ENCODE assay signal across 9 cellular contexts in genomic region chr2:55119711-55120487, GRCh38.
A peak's percentile ranks its signal among the peaks of the same experiment; 100 is the strongest.
DNase-seq lines count a peak whose midpoint lies in the region; ATAC-seq and TF ChIP-seq lines count a peak whose summit lies in the region.
"Had no signal": no experiment of that assay in that cellular context is flagged by ENCODE, and none has a peak within 500 bp of the region (broad histone marks: within the 10 kb centered on the region; RNA-seq: fewer than 3 reads in every experiment).

No MANE protein-coding gene starts in this region.

- H3K4me1 ChIP-seq in esophagus muscularis mucosa (peaks cover 17 to 51% (median 42%) of the 10 kb centered on the region in 4 donors), neuronal stem cell (ENCODE audit: control insufficient read depth in 2 of 2, insufficient read depth in 1 of 2, low read depth in 1 of 2, low read length in 2 of 2) (peaks cover 12 to 30% of the 10 kb centered on the region in 2 donors)

- no peak overlapping the region for H3K4me3 Mint-ChIP-seq in activated naive CD4-positive, alpha-beta T cell treated with anti-CD3 and anti-CD28 coated beads for 36 hours
- H3K4me3 Mint-ChIP-seq: activated CD8-positive, alpha-beta T cell treated with anti-CD3 and anti-CD28 coated beads for 36 hours had no signal

- no peaks in the 10 kb centered on the region for H3K79me1 ChIP-seq in neuronal stem cell (ENCODE audit: low read depth, low read length)

- H4K91ac ChIP-seq in neuronal stem cell (ENCODE audit: low read depth, low read length, poor library complexity): no peak overlapping the region

- peak overlapping the region; percentile 13 for H2AK5ac ChIP-seq in neuronal stem cell (ENCODE audit: low read depth, low read length)

- H3K27ac ChIP-seq in esophagus muscularis mucosa (replicated peaks in 1 of 4) (peak overlapping the region; percentile 59 to 72 (median 64)), neuronal stem cell (replicated peaks; ENCODE audit: low read length) (no peak overlapping the region)

- H3K9me3 Mint-ChIP-seq in activated naive CD4-positive, alpha-beta T cell treated with anti-CD3 and anti-CD28 coated beads for 36 hours: no peaks in the 10 kb centered on the region

- peak overlapping the region; percentile 76 for H3K18ac ChIP-seq in neuronal stem cell (ENCODE audit: low read length)

- H4K8ac ChIP-seq in neuronal stem cell (ENCODE audit: low read depth, low read length): no peak overlapping the region

- H2BK120ac ChIP-seq in neuronal stem cell (ENCODE audit: low read depth, low read length): no peak overlapping the region

- ATAC-seq in left lobe of liver: no peak
- ATAC-seq: activated CD8-positive, alpha-beta T cell treated with anti-CD3 and anti-CD28 coated beads for 36 hours had no signal

- H3K4me1 Mint-ChIP-seq in activated naive CD4-positive, alpha-beta T cell treated with anti-CD3 and anti-CD28 coated beads for 36 hours (ENCODE audit: low read depth): no peaks in the 10 kb centered on the region

- H3K23ac ChIP-seq in neuronal stem cell (ENCODE audit: low read depth, low read length, poor library complexity): no peak overlapping the region

- H3K9ac ChIP-seq in neuronal stem cell (ENCODE audit: low read depth, low read length, poor library complexity): no peak overlapping the region

- no peak for TF ChIP-seq EP300 in esophagus muscularis mucosa (IDR thresholded peaks at IDR 0.05)

- H3K27me3 ChIP-seq in esophagus muscularis mucosa: no peaks in the 10 kb centered on the region
- H3K27me3 ChIP-seq in neuronal stem cell (ENCODE audit: control insufficient read depth in 3 of 3, insufficient read depth in 3 of 3, low read depth in 1 of 3, low read length in 3 of 3): no peaks in the 10 kb centered on the region

- H2AFZ ChIP-seq in neuronal stem cell (ENCODE audit: low read length): peak overlapping the region; percentile 76

- no peak overlapping the region for H3K27ac Mint-ChIP-seq in activated naive CD4-positive, alpha-beta T cell treated with anti-CD3 and anti-CD28 coated beads for 36 hours
- H3K27ac Mint-ChIP-seq: activated CD8-positive, alpha-beta T cell treated with anti-CD3 and anti-CD28 coated beads for 36 hours had no signal

- H2BK15ac ChIP-seq in neuronal stem cell (ENCODE audit: low read length): no peak overlapping the region

- CTCF ChIA-PET in activated naive CD4-positive, alpha-beta T cell treated with anti-CD3 and anti-CD28 coated beads for 36 hours (lab: Charles Lee): interaction anchor here (0.6 to 1.4 kb wide), 3 partner anchors 56 to 88 kb away, joined by 3 to 5 read pairs (median 3); partner anchors contain the start of gene RTN4

- intact Hi-C loops in esophagus muscularis mucosa (cut with DNase I): loop anchor here (5.0 kb wide), 1 partner anchor 32 kb away; no protein-coding TSS in a partner anchor
- intact Hi-C loops in activated naive CD4-positive, alpha-beta T cell treated with anti-CD3 and anti-CD28 coated beads for 36 hours (cut with micrococcal nuclease): no loop called here

- H3K4ac ChIP-seq in neuronal stem cell (ENCODE audit: low read length): no peak overlapping the region

- no peak overlapping the region for H3K4me2 ChIP-seq in neuronal stem cell (ENCODE audit: insufficient read depth, low read length, poor library complexity, severe bottlenecking)

- H3K14ac ChIP-seq in neuronal stem cell (ENCODE audit: low read length): no peak overlapping the region

- H3K36me3 Mint-ChIP-seq in activated naive CD4-positive, alpha-beta T cell treated with anti-CD3 and anti-CD28 coated beads for 36 hours (ENCODE audit: low read depth): no peaks in the 10 kb centered on the region

- DNase-seq in AG10803 (ENCODE audit: low read depth) (peak; percentile 65), NCI-H146 treated with DMSO at 0.1 percent for 48 hours (lab: John Stamatoyannopoulos, UW; ENCODE audit: unreplicated experiment) (peak; percentile 14), esophagus muscularis mucosa (ENCODE audit: extremely low spot score) (no peak), neuronal stem cell (ENCODE audit: low spot score) (no peak), SKM-1 treated with dmso at 0.1 percent for 144 hours (lab: John Stamatoyannopoulos, UW; ENCODE audit: unreplicated experiment) (no peak), left lobe of liver (ENCODE audit: low spot score) (no peak), NCI-H2196 treated with DMSO at 0.1 percent for 48 hours (lab: John Stamatoyannopoulos, UW; ENCODE audit: unreplicated experiment) (no peak)
- DNase-seq in activated naive CD4-positive, alpha-beta T cell treated with anti-CD3 and anti-CD28 coated beads for 36 hours: no peak
- DNase-seq: activated CD8-positive, alpha-beta T cell treated with anti-CD3 and anti-CD28 coated beads for 36 hours had no signal

- H3K27me3 Mint-ChIP-seq in activated naive CD4-positive, alpha-beta T cell treated with anti-CD3 and anti-CD28 coated beads for 36 hours (ENCODE audit: low read depth): no peaks in the 10 kb centered on the region
- H3K27me3 Mint-ChIP-seq: activated CD8-positive, alpha-beta T cell treated with anti-CD3 and anti-CD28 coated beads for 36 hours had no signal

- peak overlapping the region; percentile 31 for H2BK12ac ChIP-seq in neuronal stem cell (ENCODE audit: low read length)

- no peaks in the 10 kb centered on the region for H3K9me3 ChIP-seq in esophagus muscularis mucosa
- peaks cover 0 to 4% of the 10 kb centered on the region in 2 donors for H3K9me3 ChIP-seq in neuronal stem cell (replicated peaks in 1 of 2; ENCODE audit: control insufficient read depth in 2 of 2, insufficient read depth in 1 of 2, low read depth in 1 of 2, low read length in 2 of 2)

- 71% methylated on average over 9 of the region's 10 CpGs for WGBS in esophagus muscularis mucosa
- WGBS in neuronal stem cell (ENCODE audit: extremely low coverage in 2 of 2, insufficient read length in 2 of 2, insufficient replicate concordance in 1 of 2), 2 donors: no CpG with 5 or more reads among the region's 10 CpGs

- H2BK5ac ChIP-seq in neuronal stem cell (ENCODE audit: low read length): no peak overlapping the region

- no peaks in the 10 kb centered on the region for H3K36me3 ChIP-seq in esophagus muscularis mucosa
- H3K36me3 ChIP-seq in neuronal stem cell (replicated peaks in 1 of 2; ENCODE audit: control insufficient read depth in 2 of 2, insufficient read depth in 2 of 2, low read length in 2 of 2): no peaks in the 10 kb centered on the region

- no peak for TF ChIP-seq POLR2A in esophagus muscularis mucosa (IDR thresholded peaks at IDR 0.05; ENCODE audit: low read depth)

- no peak for TF ChIP-seq CTCF in AG10803 (conservative IDR thresholded peaks at IDR 0.05; ENCODE audit: low read length)
- TF ChIP-seq CTCF in esophagus muscularis mucosa (IDR thresholded peaks at IDR 0.05): no peak

- H3K4me3 ChIP-seq in AG10803 (ENCODE audit: low read length) (no peak overlapping the region), esophagus muscularis mucosa (no peak overlapping the region), neuronal stem cell (ENCODE audit: low read length in 2 of 2) (no peak overlapping the region)

Comparison
In these comparisons a context has a peak if more than half of its experiments do, and no peak if none do; other contexts are left out.
1. DNase-seq: peak in AG10803 (single experiment) and NCI-H146 treated with DMSO at 0.1 percent for 48 hours (single experiment); none in esophagus muscularis mucosa (single experiment), neuronal stem cell (single experiment), SKM-1 treated with dmso at 0.1 percent for 144 hours (single experiment), left lobe of liver (single experiment), activated naive CD4-positive, alpha-beta T cell treated with anti-CD3 and anti-CD28 coated beads for 36 hours (single experiment) and NCI-H2196 treated with DMSO at 0.1 percent for 48 hours (single experiment).